10 cellular contexts compared by ENCODE assay signal in genomic region chr12:4280351-4281163, GRCh38. TPM values are rescaled to one million over a fixed set of nuclear protein-coding genes. Genes with fewer than 3 reads are reported as not detected.
A peak's percentile ranks its signal among the peaks of the same experiment; 100 is the strongest.
DNase-seq lines count a peak whose midpoint lies in the region; ATAC-seq and TF ChIP-seq lines count a peak whose summit lies in the region.
"Had no signal": no experiment of that assay in that cellular context is flagged by ENCODE, and none has a peak within 500 bp of the region (broad histone marks: within the 10 kb centered on the region; RNA-seq: fewer than 3 reads in every experiment).

No MANE protein-coding gene starts in this region.

- H3K14ac ChIP-seq in IMR-90 (replicated peaks; ENCODE audit: low read depth, low read length) = no peak overlapping the region

- no peaks in the 10 kb centered on the region for H3K9me1 ChIP-seq in IMR-90 (ENCODE audit: insufficient read depth, low read length)

- no peaks in the 10 kb centered on the region for H4K20me1 ChIP-seq in IMR-90 (ENCODE audit: insufficient read depth, low read length)

- WGBS in IMR-90 (ENCODE audit: extremely low coverage in 2 of 2, insufficient read length in 1 of 2), 2 experiments = no CpG with 5 or more reads among the region's 15 CpGs

- H3K4me3 Mint-ChIP-seq in activated naive CD8-positive, alpha-beta T cell treated with anti-CD3 and anti-CD28 coated beads, Interleukin-2, amount 50 U/mL, for 24 hours = peak overlapping the region; percentile 89

- H3K4ac ChIP-seq in IMR-90 (ENCODE audit: low read depth, low read length) = no peak overlapping the region

- no peaks in the 10 kb centered on the region for H3K9me3 ChIP-seq in IMR-90 (ENCODE audit: control insufficient read depth, insufficient read depth, low read length)

- in situ Hi-C loops in IMR-90 (cut with MboI; ENCODE audit: low sequenced_read_pairs) = no loop called here

- no peak overlapping the region for H3K23ac ChIP-seq in IMR-90 (ENCODE audit: low read depth, low read length)

- TF ChIP-seq CTCF in IMR-90 (conservative IDR thresholded peaks at IDR 0.05; ENCODE audit: low read depth, low read length) (no peak), GM10266 (IDR thresholded peaks at IDR 0.05; ENCODE audit: control insufficient read depth, insufficient read depth, low read depth, missing control alignments) (no peak)

- DNase-seq in IMR-90 (no peak), left ventricle myocardium superior (peak; percentile 87), sciatic nerve (ENCODE audit: low spot score) (peak; percentile 78), GM10266 (ENCODE audit: extremely low spot score) (no peak), NCI-H748 treated with DMSO at 0.1 percent for 48 hours (lab: John Stamatoyannopoulos, UW) (no peak)
- no peak for DNase-seq in activated naive CD8-positive, alpha-beta T cell treated with anti-CD3 and anti-CD28 coated beads, Interleukin-2, amount 50 U/mL, for 24 hours
- DNase-seq: DMS79, WERI-Rb-1 had no signal

- intact Hi-C loops in IMR-90 (cut with micrococcal nuclease) = no loop called here
- intact Hi-C loops in left ventricle myocardium superior (cut with micrococcal nuclease) = no loop called here
- intact Hi-C loops in sciatic nerve (cut with DNase I) = no loop called here

- H2BK20ac ChIP-seq in IMR-90 (ENCODE audit: low read depth, low read length) = no peak overlapping the region

- no peak overlapping the region for H2BK5ac ChIP-seq in IMR-90 (ENCODE audit: low read depth, low read length, poor library complexity, severe bottlenecking)

- H3K4me3 ChIP-seq in IMR-90 (ENCODE audit: insufficient read depth, low read depth, low read length) = no peak overlapping the region

- no peak overlapping the region for H4K8ac ChIP-seq in IMR-90 (ENCODE audit: low read depth in 2 of 2, low read length in 2 of 2)

- peaks cover 89% of the 10 kb centered on the region for H3K36me3 Mint-ChIP-seq in activated naive CD8-positive, alpha-beta T cell treated with anti-CD3 and anti-CD28 coated beads, Interleukin-2, amount 50 U/mL, for 24 hours (ENCODE audit: low read depth)

- peak overlapping the region; percentile 53 for H2AK9ac ChIP-seq in IMR-90 (replicated peaks; ENCODE audit: low read depth, low read length, poor library complexity)

- no peaks in the 10 kb centered on the region for H3K9me3 Mint-ChIP-seq in activated naive CD8-positive, alpha-beta T cell treated with anti-CD3 and anti-CD28 coated beads, Interleukin-2, amount 50 U/mL, for 24 hours

- no peak overlapping the region for H4K91ac ChIP-seq in IMR-90 (ENCODE audit: insufficient read depth, low read depth, low read length)

- H2BK15ac ChIP-seq in IMR-90 (ENCODE audit: low read depth, low read length) = no peak overlapping the region

- no peak overlapping the region for H2BK120ac ChIP-seq in IMR-90 (ENCODE audit: low read depth, low read length)

- POLR2A ChIA-PET in IMR-90 (lab: Charles Lee; ENCODE audit: unreplicated experiment) = no interaction called here

- peaks cover 10% of the 10 kb centered on the region for H3K27me3 ChIP-seq in IMR-90 (ENCODE audit: control insufficient read depth, insufficient read depth, low read length)

- TF ChIP-seq RAD21 in IMR-90 (IDR thresholded peaks at IDR 0.05; ENCODE audit: low read length) = no peak

- peak overlapping the region; percentile 71 for H3K27ac Mint-ChIP-seq in activated naive CD8-positive, alpha-beta T cell treated with anti-CD3 and anti-CD28 coated beads, Interleukin-2, amount 50 U/mL, for 24 hours

- ATAC-seq in IMR-90 (ENCODE audit: low read depth) (no peak), left ventricle myocardium superior (peak; percentile 41), sciatic nerve (peak; percentile 12), GM18520 (IDR thresholded peaks at IDR 0.05; ENCODE audit: unreplicated experiment) (no peak), GM21576 (IDR thresholded peaks at IDR 0.05; ENCODE audit: unreplicated experiment) (no peak)
- ATAC-seq in activated naive CD8-positive, alpha-beta T cell treated with anti-CD3 and anti-CD28 coated beads, Interleukin-2, amount 50 U/mL, for 24 hours = no peak

- H3K27me3 Mint-ChIP-seq in activated naive CD8-positive, alpha-beta T cell treated with anti-CD3 and anti-CD28 coated beads, Interleukin-2, amount 50 U/mL, for 24 hours = no peaks in the 10 kb centered on the region

- H4K5ac ChIP-seq in IMR-90 (ENCODE audit: low read depth, low read length) = no peak overlapping the region

- no peak overlapping the region for H3K9ac ChIP-seq in IMR-90 (ENCODE audit: low read depth, low read length)

- dilution Hi-C loops in IMR-90 (cut with HindIII; ENCODE audit: low sequenced_read_pairs, unreplicated experiment) = no loop called here

- no peak for TF ChIP-seq POLR2A in IMR-90 (IDR thresholded peaks at IDR 0.05; ENCODE audit: low read depth, low read length)

- H2AK5ac ChIP-seq in IMR-90 (ENCODE audit: low read depth, low read length) = no peak overlapping the region

- no TSS peak for BruUV-seq in IMR-90 (replicated peaks; lab: Mats Ljungman, UMichigan)

- CTCF ChIA-PET in IMR-90 (lab: Yijun Ruan, JAX) = no interaction called here

- no peak overlapping the region for H3K4me2 ChIP-seq in IMR-90 (ENCODE audit: low read depth, low read length)

- no peak overlapping the region for H3K27ac ChIP-seq in IMR-90 (ENCODE audit: insufficient read depth, low read length)
- H3K27ac ChIP-seq: WERI-Rb-1 had no signal

- H3K4me1 Mint-ChIP-seq in activated naive CD8-positive, alpha-beta T cell treated with anti-CD3 and anti-CD28 coated beads, Interleukin-2, amount 50 U/mL, for 24 hours = peaks cover 91% of the 10 kb centered on the region

- H3K36me3 ChIP-seq in IMR-90 (ENCODE audit: control insufficient read depth, insufficient read depth, low read length) = no peaks in the 10 kb centered on the region; the same call in 1 of the 2 replicates
- H3K36me3 ChIP-seq: WERI-Rb-1 had no signal

- no peaks in the 10 kb centered on the region for H3K79me1 ChIP-seq in IMR-90 (ENCODE audit: low read depth in 1 of 2, low read length in 2 of 2)

- H3K4me1 ChIP-seq in IMR-90 (ENCODE audit: control insufficient read depth, insufficient read depth, low read length) = no peaks in the 10 kb centered on the region

- no peak overlapping the region for H3K56ac ChIP-seq in IMR-90 (ENCODE audit: extremely low read depth, insufficient read depth, low read length)

- H2AFZ ChIP-seq in IMR-90 (replicated peaks; ENCODE audit: low read length, poor library complexity) = peak overlapping the region; percentile 32

- no peak overlapping the region for H3K18ac ChIP-seq in IMR-90 (ENCODE audit: low read depth, low read length)

TF ChIP-seq in IMR-90, 13 proteins besides CTCF, POLR2A, EP300 and RAD21:
- TF ChIP-seq CEBPB (IDR thresholded peaks at IDR 0.05; ENCODE audit: low read depth, low read length) (no peak), RFX5 (IDR thresholded peaks at IDR 0.05; ENCODE audit: low read depth, low read length) (no peak), NFE2L2 (IDR thresholded peaks at IDR 0.05; ENCODE audit: low read depth, low read length) (no peak), SMC3 (IDR thresholded peaks at IDR 0.05; ENCODE audit: low read depth, low read length) (no peak), USF2 (IDR thresholded peaks at IDR 0.05; ENCODE audit: low read depth, low read length) (no peak), BHLHE40 (IDR thresholded peaks at IDR 0.05; ENCODE audit: low read depth, low read length) (no peak), ELK1 (IDR thresholded peaks at IDR 0.05; ENCODE audit: borderline replicate concordance, low read depth, low read length) (no peak), FOS (IDR thresholded peaks at IDR 0.05; ENCODE audit: low read depth, low read length) (no peak), MAZ (IDR thresholded peaks at IDR 0.05; ENCODE audit: borderline replicate concordance, low read depth, low read length) (no peak), RCOR1 (IDR thresholded peaks at IDR 0.05; ENCODE audit: insufficient replicate concordance, low read length) (no peak), MXI1 (IDR thresholded peaks at IDR 0.05; ENCODE audit: borderline replicate concordance, low read depth, low read length) (no peak), CHD1 (IDR thresholded peaks at IDR 0.05; ENCODE audit: low read depth, low read length) (no peak)

RNA-seq across cellular contexts. Expression of gene CCND2, which starts 7.0 kb away (rescaled TPM):
- total RNA-seq in IMR-90 (2012; rRNA removed) (2.3 and 2.8 TPM in 2 replicates), left ventricle myocardium superior (281 TPM), sciatic nerve (130 TPM)
- polyA plus RNA-seq in IMR-90 (2012; rRNA removed) = 0.73 and 1.1 TPM in 2 replicates
- 0.54 and 0.88 TPM in 2 replicates for polyA plus RNA-seq in IMR-90 (2012; cell fraction: cytosol; rRNA removed)
- 0.37 and 0.96 TPM in 2 replicates for polyA plus RNA-seq in IMR-90 (2012; cell fraction: nucleus; rRNA removed; ENCODE audit: low replicate concordance)

RNA-seq across cellular contexts. Expression of gene TIGAR, which starts 40.5 kb away (rescaled TPM):
- total RNA-seq in IMR-90 (2012; rRNA removed) (7.3 and 13.9 TPM in 2 replicates), left ventricle myocardium superior (14.4 TPM), sciatic nerve (7.9 TPM)
- 9.2 and 13.7 TPM in 2 replicates for polyA plus RNA-seq in IMR-90 (2012; rRNA removed)
- 1.3 and 2.7 TPM in 2 replicates for polyA plus RNA-seq in IMR-90 (2012; cell fraction: cytosol; rRNA removed)
- 0.30 and 5.4 TPM in 2 replicates for polyA plus RNA-seq in IMR-90 (2012; cell fraction: nucleus; rRNA removed; ENCODE audit: low replicate concordance)

Comparison
In these comparisons a context has a peak if more than half of its experiments do, and no peak if none do; other contexts are left out.
1. ATAC-seq: peak in left ventricle myocardium superior (single experiment) and sciatic nerve (single experiment); none in IMR-90 (single experiment), activated naive CD8-positive, alpha-beta T cell treated with anti-CD3 and anti-CD28 coated beads, Interleukin-2, amount 50 U/mL, for 24 hours (single experiment), GM18520 (single experiment) and GM21576 (single experiment).
2. DNase-seq: peak in left ventricle myocardium superior (single experiment) and sciatic nerve (single experiment); none in IMR-90 (single experiment), activated naive CD8-positive, alpha-beta T cell treated with anti-CD3 and anti-CD28 coated beads, Interleukin-2, amount 50 U/mL, for 24 hours (single experiment), GM10266 (single experiment) and NCI-H748 treated with DMSO at 0.1 percent for 48 hours (single experiment).
3. RNA of gene CCND2, which starts 7.0 kb away (total RNA-seq): 281 TPM in left ventricle myocardium superior (single experiment) and 130 TPM in sciatic nerve (single experiment); 2.3 to 2.8 TPM in IMR-90; every median in the first group is over 10 times any median in the second.